In genomic region chr10:127871631-127872010, GRCh38 we compare ENCODE assay signal across 22 cellular contexts. TPM values are rescaled to one million over a fixed set of nuclear protein-coding genes. Genes with fewer than 3 reads are reported as not detected.
DNase-seq lines count a peak whose midpoint lies in the region; FAIRE-seq lines count a peak whose summit lies in the region.
"Had no signal": no experiment of that assay in that cellular context is flagged by ENCODE, and none has a peak within 500 bp of the region (broad histone marks: within the 10 kb centered on the region; RNA-seq: fewer than 3 reads in every experiment).

No MANE protein-coding gene starts in this region.

- no peak overlapping the region for H2AK5ac ChIP-seq in neuronal stem cell (ENCODE audit: low read depth, low read length)

- H3K23ac ChIP-seq in neuronal stem cell (ENCODE audit: low read depth, low read length, poor library complexity) = no peak overlapping the region

- peaks cover 33 to 40% (median 36%) of the 10 kb centered on the region in 10 experiments for H3K4me1 ChIP-seq in BLaER1 treated with 17β-estradiol and CSF1 and Interleukin-3, amounts not matched to agents 10 nM and 100 nM
- H3K4me1 ChIP-seq in skeletal muscle satellite cell (ENCODE audit: control insufficient read depth, insufficient read depth, low read length) (peaks cover 16% of the 10 kb centered on the region), neuronal stem cell (ENCODE audit: control insufficient read depth in 2 of 2, insufficient read depth in 1 of 2, low read depth in 1 of 2, low read length in 2 of 2) (peaks cover 0 to 5% of the 10 kb centered on the region in 2 donors)

- DNase-seq in Jurkat, Clone E6-1 (ENCODE audit: low read depth, low spot score) = peak; percentile 78
- peak; percentile 41 for DNase-seq in islet precursor cell
- DNase-seq in urothelium cell line (ENCODE audit: low spot score) = no peak
- DNase-seq in neuronal stem cell (ENCODE audit: low spot score) = no peak
- no peak for DNase-seq in frontal cortex (ENCODE audit: low spot score in 2 of 2)
- DNase-seq: ACHN; C1 segment of cervical spinal cord; CD8-positive, alpha-beta T cell; DMS153; GDM1; GOT3; Karpas-422; NCI-H1694; NCI-H2081; NCI-H69 had no signal

- H3K14ac ChIP-seq in neuronal stem cell (ENCODE audit: low read length) = no peak overlapping the region

- no peak overlapping the region for H3K4ac ChIP-seq in neuronal stem cell (ENCODE audit: low read length)

- H3K9ac ChIP-seq in BLaER1 treated with 17β-estradiol and CSF1 and Interleukin-3, amounts not matched to agents 10 nM and 100 nM = peak overlapping the region in 3 of 11 experiments; percentile 25 to 55 (median 42); a peak in 2 of 22 replicates
- no peak overlapping the region for H3K9ac ChIP-seq in skeletal muscle satellite cell (ENCODE audit: low read depth, low read length)
- no peak overlapping the region for H3K9ac ChIP-seq in neuronal stem cell (ENCODE audit: low read depth, low read length, poor library complexity)

- no peak overlapping the region for H4K8ac ChIP-seq in neuronal stem cell (ENCODE audit: low read depth, low read length)

- H3K4me3 ChIP-seq in BLaER1 treated with 17β-estradiol and CSF1 and Interleukin-3, amounts not matched to agents 10 nM and 100 nM = no peak overlapping the region
- H3K4me3 ChIP-seq in Jurkat, Clone E6-1 (ENCODE audit: low read length) = peak overlapping the region; percentile 48
- H3K4me3 ChIP-seq in skeletal muscle satellite cell (ENCODE audit: low read length) (peak overlapping the region; percentile 7), neuronal stem cell (ENCODE audit: low read length in 2 of 2) (no peak overlapping the region)

- peak overlapping the region; percentile 64 to 88 (median 76) for H3K4me2 ChIP-seq in BLaER1 treated with 17β-estradiol and CSF1 and Interleukin-3, amounts not matched to agents 10 nM and 100 nM
- H3K4me2 ChIP-seq in skeletal muscle satellite cell (ENCODE audit: low read length) (peak overlapping the region; percentile 71), neuronal stem cell (ENCODE audit: insufficient read depth, low read length, poor library complexity, severe bottlenecking) (no peak overlapping the region)

- H2BK120ac ChIP-seq in neuronal stem cell (ENCODE audit: low read depth, low read length) = no peak overlapping the region

- H3K27me3 ChIP-seq in BLaER1 treated with 17β-estradiol and CSF1 and Interleukin-3, amounts not matched to agents 10 nM and 100 nM = no peaks in the 10 kb centered on the region
- H3K27me3 ChIP-seq in skeletal muscle satellite cell (ENCODE audit: control insufficient read depth, insufficient read depth, low read length) (peaks cover 15% of the 10 kb centered on the region), neuronal stem cell (ENCODE audit: control insufficient read depth in 3 of 3, insufficient read depth in 3 of 3, low read depth in 1 of 3, low read length in 3 of 3) (no peaks in the 10 kb centered on the region)

- H2BK12ac ChIP-seq in neuronal stem cell (ENCODE audit: low read length) = no peak overlapping the region

- FAIRE-seq in urothelium cell line (lab: Jason Lieb, UNC) (no peak), frontal cortex (lab: Jason Lieb, UNC) (no peak)
- FAIRE-seq: GM18507, HTR-8/SVneo had no signal

- H2AFZ ChIP-seq in neuronal stem cell (ENCODE audit: low read length) = no peak overlapping the region

- H3K9me3 ChIP-seq in BLaER1 treated with 17β-estradiol and CSF1 and Interleukin-3, amounts not matched to agents 10 nM and 100 nM (replicated peaks in 1 of 11) = peaks cover 10 to 22% (median 16%) of the 10 kb centered on the region in 11 experiments; a peak in 21 of 22 replicates
- H3K9me3 ChIP-seq in skeletal muscle satellite cell (replicated peaks; ENCODE audit: low read length) (peaks cover 3% of the 10 kb centered on the region), neuronal stem cell (replicated peaks in 1 of 2; ENCODE audit: control insufficient read depth in 2 of 2, insufficient read depth in 1 of 2, low read depth in 1 of 2, low read length in 2 of 2) (peaks cover 0 to 1% of the 10 kb centered on the region in 2 donors)

- no peak overlapping the region for H2BK15ac ChIP-seq in neuronal stem cell (ENCODE audit: low read length)

- no peaks in the 10 kb centered on the region for H3K36me3 ChIP-seq in BLaER1 treated with 17β-estradiol and CSF1 and Interleukin-3, amounts not matched to agents 10 nM and 100 nM
- H3K36me3 ChIP-seq in skeletal muscle satellite cell (ENCODE audit: insufficient read depth, low read length) = no peaks in the 10 kb centered on the region
- no peaks in the 10 kb centered on the region for H3K36me3 ChIP-seq in neuronal stem cell (replicated peaks in 1 of 2; ENCODE audit: control insufficient read depth in 2 of 2, insufficient read depth in 2 of 2, low read length in 2 of 2)

- H3K79me1 ChIP-seq in neuronal stem cell (ENCODE audit: low read depth, low read length) = no peaks in the 10 kb centered on the region

- no CpG with 5 or more reads among the region's 7 CpGs for WGBS in neuronal stem cell (ENCODE audit: extremely low coverage in 2 of 2, insufficient read length in 2 of 2, insufficient replicate concordance in 1 of 2), 2 donors

- no peak overlapping the region for H2BK5ac ChIP-seq in neuronal stem cell (ENCODE audit: low read length)

- no peaks in the 10 kb centered on the region for H4K20me1 ChIP-seq in BLaER1 treated with 17β-estradiol and CSF1 and Interleukin-3, amounts not matched to agents 10 nM and 100 nM

- no peak overlapping the region for H4K91ac ChIP-seq in neuronal stem cell (ENCODE audit: low read depth, low read length, poor library complexity)

- H3K27ac ChIP-seq in BLaER1 treated with 17β-estradiol and CSF1 and Interleukin-3, amounts not matched to agents 10 nM and 100 nM = peak overlapping the region in 5 of 11 experiments; percentile 39 to 67 (median 55); a peak in 7 of 22 replicates
- no peak overlapping the region for H3K27ac ChIP-seq in neuronal stem cell (replicated peaks; ENCODE audit: low read length)

- H3K18ac ChIP-seq in neuronal stem cell (ENCODE audit: low read length) = no peak overlapping the region

RNA-seq across cellular contexts. Expression of gene CLRN3, which starts 21.1 kb away (rescaled TPM):
- not detected for polyA plus RNA-seq in Jurkat, Clone E6-1 (2012; ENCODE audit: insufficient read depth, insufficient read length)
- total RNA-seq in skeletal muscle satellite cell (2012; rRNA removed) = not detected in 2 replicates
- not detected for polyA plus RNA-seq in neuronal stem cell (2013, experiment 1 of 2)
- not detected for polyA plus RNA-seq in neuronal stem cell (2013, experiment 2 of 2)
- total RNA-seq in frontal cortex = not detected
- total RNA-seq: CD8-positive, alpha-beta T cell; IMR-90; M059J; NCI-H460 had no signal
- polyA plus RNA-seq: IMR-90 had no signal

RNA-seq across cellular contexts. Expression of gene PTPRE, which starts 35.3 kb away (rescaled TPM):
- polyA plus RNA-seq in Jurkat, Clone E6-1 (2012; ENCODE audit: insufficient read depth, insufficient read length) = 15.6 TPM
- 1.3 TPM in 2 replicates for total RNA-seq in skeletal muscle satellite cell (2012; rRNA removed)
- polyA plus RNA-seq in neuronal stem cell (2013, experiment 1 of 2) = 0.52 TPM
- 1.0 TPM for polyA plus RNA-seq in neuronal stem cell (2013, experiment 2 of 2)
- 16.3 TPM for total RNA-seq in frontal cortex

Comparison
In these comparisons a context has a peak if more than half of its experiments do, and no peak if none do; other contexts are left out.
1. H3K4me3 ChIP-seq: peak in Jurkat, Clone E6-1 (single experiment) and skeletal muscle satellite cell (single experiment); none in BLaER1 treated with 17β-estradiol and CSF1 and Interleukin-3, amounts not matched to agents 10 nM and 100 nM (0 of 10) and neuronal stem cell (0 of 2).
2. DNase-seq: peak in Jurkat, Clone E6-1 (single experiment) and islet precursor cell (single experiment); none in urothelium cell line (single experiment), neuronal stem cell (single experiment) and frontal cortex (0 of 2).